ENCODE assay signal across 12 cellular contexts in the genomic region with DNA sequence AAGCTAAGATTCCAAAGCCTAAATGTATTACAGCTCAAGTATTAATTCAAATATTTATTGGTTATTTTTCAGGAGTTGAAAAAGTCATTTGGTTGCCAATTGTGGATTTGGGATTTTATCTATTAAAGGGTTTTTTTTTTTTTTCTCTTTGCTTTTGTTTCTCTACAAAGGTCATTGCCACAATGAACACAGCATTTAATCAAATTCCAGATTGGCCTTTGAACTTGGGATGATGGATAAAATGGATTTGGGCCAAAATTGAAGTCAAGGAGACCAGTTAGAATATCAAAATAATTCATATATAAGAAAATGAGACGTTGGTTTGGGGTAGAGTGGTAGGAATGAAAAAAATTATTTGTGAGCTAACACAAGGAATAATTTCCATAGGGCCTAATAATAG. TPM values are rescaled to one million over a fixed set of nuclear protein-coding genes. Genes with fewer than 3 reads are reported as not detected.
"Had no signal": no experiment of that assay in that cellular context is flagged by ENCODE, and none has a peak within 500 bp of the region (broad histone marks: within the 10 kb centered on the region; RNA-seq: fewer than 3 reads in every experiment).

No MANE protein-coding gene starts in this region.

- H3K4me2 ChIP-seq: GM23338 had no signal

- FAIRE-seq: H1, H54 had no signal

- H3K4me1 ChIP-seq: HAP-1 had no signal

- H3K9me3 ChIP-seq: HAP-1 had no signal

- H3K36me3 ChIP-seq: HAP-1 had no signal

- H2AFZ ChIP-seq: GM23248, GM23338 had no signal

- ATAC-seq: GM23338, HCT116 had no signal

- H3K4me3 ChIP-seq: GM23248, GM23338, HAP-1 had no signal

- H3K9ac ChIP-seq: GM23248 had no signal

- H3K27ac ChIP-seq: GM23248 had no signal

- DNase-seq: GM23248, GOT3, H7, H9, HCEC 1CT, HFFc6 had no signal

RNA-seq across cellular contexts. Expression of gene LIPN, which starts 9.6 kb away (rescaled TPM):
- total RNA-seq: GM23248, GM23338, H1, H4, H7, H9, HFFc6 had no signal
- polyA plus RNA-seq: GM23248, GM23338, H1 had no signal

RNA-seq across cellular contexts. Expression of gene LIPM, which starts 33.1 kb away (rescaled TPM):
- total RNA-seq: GM23248, GM23338, H1, H4, H7, H9, HFFc6 had no signal
- polyA plus RNA-seq: GM23248, GM23338, H1 had no signal
